Comparison of ENCODE assay signal across 17 cellular contexts in genomic region chr4:7083597-7084563, GRCh38. TPM values are rescaled to one million over a fixed set of nuclear protein-coding genes. Genes with fewer than 3 reads are reported as not detected.
DNase-seq lines count a peak whose midpoint lies in the region; ATAC-seq and TF ChIP-seq lines count a peak whose summit lies in the region.
"Had no signal": no experiment of that assay in that cellular context is flagged by ENCODE, and none has a peak within 500 bp of the region (broad histone marks: within the 10 kb centered on the region; RNA-seq: fewer than 3 reads in every experiment).

No MANE protein-coding gene starts in this region.

- no peaks in the 10 kb centered on the region for H3K27me3 ChIP-seq in HAP-1 (ENCODE audit: low read depth)
- H3K27me3 ChIP-seq in PC-9 (ENCODE audit: insufficient read depth, low read depth) = no peaks in the 10 kb centered on the region
- H3K27me3 ChIP-seq in psoas muscle (ENCODE audit: insufficient read depth in 3 of 3, low read length in 2 of 3) = peaks cover 0 to 7% (median 0%) of the 10 kb centered on the region in 3 donors
- H3K27me3 ChIP-seq: BLaER1 treated with 17β-estradiol and CSF1 and Interleukin-3, amounts not matched to agents 10 nM and 100 nM had no signal

- no peak for TF ChIP-seq CTCF in PC-9 (conservative IDR thresholded peaks at IDR 0.05)
- no peak for TF ChIP-seq CTCF in epithelial cell of proximal tubule (conservative IDR thresholded peaks at IDR 0.05; ENCODE audit: low read depth, low read length)
- TF ChIP-seq CTCF in psoas muscle (IDR thresholded peaks at IDR 0.05) = no peak

- H3K4me2 ChIP-seq in PC-9 = peak overlapping the region; percentile 42
- H3K4me2 ChIP-seq: BLaER1 treated with 17β-estradiol and CSF1 and Interleukin-3, amounts not matched to agents 10 nM and 100 nM; KMS-11 had no signal

- DNase-seq in HAP-1 (ENCODE audit: low spot score in 2 of 2) = no peak
- no peak for DNase-seq in PC-9
- no peak for DNase-seq in epithelial cell of proximal tubule (ENCODE audit: low read depth)
- no peak for DNase-seq in psoas muscle
- no peak for DNase-seq in NCI-H345 (lab: John Stamatoyannopoulos, UW)
- no peak for DNase-seq in NCI-H1105 (lab: John Stamatoyannopoulos, UW)
- DNase-seq: aorta; cortex of kidney; DMS153; erythroblast; kidney; NCI-H1436; NCI-H446; stimulated activated CD4-positive, alpha-beta T cell treated with anti-CD3 and anti-CD28 coated beads, Interleukin-12 subunit alpha, Interleukin-12 subunit beta, amount 100 ng/mL, for 4 hours had no signal

- no peaks in the 10 kb centered on the region for H4K20me1 ChIP-seq in PC-9 (ENCODE audit: insufficient read depth)
- H4K20me1 ChIP-seq: BLaER1 treated with 17β-estradiol and CSF1 and Interleukin-3, amounts not matched to agents 10 nM and 100 nM had no signal

- BruUV-seq in PC-9 (replicated peaks; lab: Mats Ljungman, UMichigan) = no TSS peak

- no peak overlapping the region for H3K27ac ChIP-seq in PC-9
- no peak overlapping the region for H3K27ac ChIP-seq in psoas muscle
- H3K27ac ChIP-seq: BLaER1 treated with 17β-estradiol and CSF1 and Interleukin-3, amounts not matched to agents 10 nM and 100 nM; KMS-11 had no signal

- WGBS in psoas muscle, 3 donors = 64 to 72% (median 66%) methylated on average over 9 of the region's 9 CpGs

- POLR2A ChIA-PET in PC-9 (lab: Charles Lee; ENCODE audit: unreplicated experiment) = interaction anchor here (0.6 to 0.7 kb wide), 2 partner anchors 49 to 210 kb away, joined by 3 to 23 read pairs; no protein-coding TSS in a partner anchor

- CTCF ChIA-PET in PC-9 (lab: Charles Lee) = interaction anchor here (0.6 to 0.8 kb wide), 3 partner anchors 155 to 419 kb away, joined by 3 to 5 read pairs (median 4); no protein-coding TSS in a partner anchor

- H2AFZ ChIP-seq in PC-9 = no peak overlapping the region

- intact Hi-C loops in PC-9 (cut with micrococcal nuclease; ENCODE audit: unreplicated experiment) = loop anchor here (2.0 to 5.0 kb wide), 3 partner anchors 363 to 742 kb away; no protein-coding TSS in a partner anchor
- intact Hi-C loops in psoas muscle (cut with DNase I) = loop anchor here in 1 of 2 donors (5.0 kb wide), 1 partner anchor 362 kb away; no protein-coding TSS in a partner anchor

- H3K4me3 ChIP-seq in HAP-1 (peak overlapping the region; percentile 19), PC-9 (peak overlapping the region; percentile 18; the same call in 1 of the 2 replicates), epithelial cell of proximal tubule (ENCODE audit: low read depth, low read length) (peak overlapping the region; percentile 32), psoas muscle (peak overlapping the region; percentile 22)
- H3K4me3 ChIP-seq: BLaER1 treated with 17β-estradiol and CSF1 and Interleukin-3, amounts not matched to agents 10 nM and 100 nM had no signal

- in situ Hi-C loops in HAP-1 (cut with MboI; ENCODE audit: low sequenced_read_pairs) = loop anchor here (25.0 kb wide), 1 partner anchor 822 kb away; the partner anchor contains the start of gene WFS1

- ATAC-seq in psoas muscle = no peak
- no peak for ATAC-seq in GM18519 (IDR thresholded peaks at IDR 0.05; ENCODE audit: low FRiP score, unreplicated experiment)

- H3K4me1 ChIP-seq in HAP-1 (peaks cover 31% of the 10 kb centered on the region), PC-9 (replicated peaks; ENCODE audit: insufficient read depth) (no peaks in the 10 kb centered on the region), psoas muscle (no peaks in the 10 kb centered on the region)
- H3K4me1 ChIP-seq: BLaER1 treated with 17β-estradiol and CSF1 and Interleukin-3, amounts not matched to agents 10 nM and 100 nM had no signal

- no peaks in the 10 kb centered on the region for H3K9me2 ChIP-seq in PC-9 (ENCODE audit: insufficient read depth)

- no peaks in the 10 kb centered on the region for H3K79me2 ChIP-seq in PC-9 (ENCODE audit: low read depth)

- no peaks in the 10 kb centered on the region for H3K9me3 ChIP-seq in HAP-1
- H3K9me3 ChIP-seq in PC-9 (ENCODE audit: insufficient read depth, low read depth) = no peaks in the 10 kb centered on the region
- H3K9me3 ChIP-seq in psoas muscle = no peaks in the 10 kb centered on the region

- H3K36me3 ChIP-seq in HAP-1 (replicated peaks) (no peaks in the 10 kb centered on the region), PC-9 (ENCODE audit: low read depth) (no peaks in the 10 kb centered on the region), psoas muscle (ENCODE audit: insufficient read depth in 1 of 2, low read depth in 1 of 2) (no peaks in the 10 kb centered on the region)
- H3K36me3 ChIP-seq: BLaER1 treated with 17β-estradiol and CSF1 and Interleukin-3, amounts not matched to agents 10 nM and 100 nM had no signal

- H3F3A ChIP-seq in PC-9 (ENCODE audit: insufficient read depth, low read depth) = no peaks in the 10 kb centered on the region

RNA-seq across cellular contexts. Expression of gene GRPEL1, which starts 16.0 kb away (rescaled TPM):
- total RNA-seq in PC-9 (2021) = 49.3 and 49.9 TPM in 2 replicates
- total RNA-seq in epithelial cell of proximal tubule = 45.8 and 52.7 TPM in 2 replicates
- 10 to 100 TPM; 41.4 to 66.1 (median 57.8) TPM for total RNA-seq in psoas muscle
- polyA plus RNA-seq in psoas muscle = 100 to 1,000 TPM in 1 of 3 donors, 10 to 100 TPM in 2; 43.4 to 151 (median 58.3) TPM

RNA-seq across cellular contexts. Expression of gene TADA2B, which starts 40.7 kb away (rescaled TPM):
- total RNA-seq in PC-9 (2021) = 9.5 and 9.6 TPM in 2 replicates
- total RNA-seq in epithelial cell of proximal tubule = 15.2 and 16.9 TPM in 2 replicates
- 10 to 100 TPM; 43.0 to 70.3 (median 54.7) TPM for total RNA-seq in psoas muscle
- 10 to 100 TPM; 21.0 to 63.3 (median 26.4) TPM for polyA plus RNA-seq in psoas muscle
